18 cellular contexts compared by ENCODE assay signal in genomic region chr10:653991-654646, GRCh38. TPM values are rescaled to one million over a fixed set of nuclear protein-coding genes. Genes with fewer than 3 reads are reported as not detected.
DNase-seq lines count a peak whose midpoint lies in the region; ATAC-seq, FAIRE-seq and TF ChIP-seq lines count a peak whose summit lies in the region.
"Had no signal": no experiment of that assay in that cellular context is flagged by ENCODE, and none has a peak within 500 bp of the region (broad histone marks: within the 10 kb centered on the region; RNA-seq: fewer than 3 reads in every experiment).

No MANE protein-coding gene starts in this region.

- peak overlapping the region in 1 of 3 experiments; percentile 14 for H3K4me3 ChIP-seq in endothelial cell of umbilical vein (replicated peaks in 1 of 3; ENCODE audit: insufficient read depth in 1 of 3, low read depth in 1 of 3, low read length in 3 of 3)
- H3K4me3 ChIP-seq: suprapubic skin had no signal

- no peaks in the 10 kb centered on the region for H4K20me1 ChIP-seq in endothelial cell of umbilical vein (replicated peaks; ENCODE audit: control insufficient read depth, extremely low read depth, insufficient read depth, low read length)

- CTCF ChIA-PET in endothelial cell of umbilical vein (lab: Charles Lee): no interaction called here

- BruUV-seq in endothelial cell of umbilical vein (replicated peaks; lab: Mats Ljungman, UMichigan): no TSS peak

- peak; percentile 58 for FAIRE-seq in endothelial cell of umbilical vein (lab: Jason Lieb, UNC)
- FAIRE-seq: TTC549 had no signal

- dilution Hi-C loops in endothelial cell of umbilical vein (cut with MboI; ENCODE audit: extremely low pct_ligation_motif_present, low sequenced_read_pairs): no loop called here

- H3K4me2 ChIP-seq in endothelial cell of umbilical vein (ENCODE audit: insufficient read depth, low read length): peak overlapping the region; percentile 33

- H3K4me1 ChIP-seq in endothelial cell of umbilical vein (ENCODE audit: control insufficient read depth, extremely low read depth, insufficient read depth, low read length): peaks cover 4% of the 10 kb centered on the region

- H3K36me3 ChIP-seq in endothelial cell of umbilical vein (ENCODE audit: control insufficient read depth in 2 of 2, extremely low read depth in 1 of 2, insufficient read depth in 2 of 2, low read length in 2 of 2): no peaks in the 10 kb centered on the region
- H3K36me3 ChIP-seq: spleen, suprapubic skin had no signal

- no peak overlapping the region for H3K9ac ChIP-seq in endothelial cell of umbilical vein (replicated peaks; ENCODE audit: extremely low read depth, insufficient read depth, low read length)

- DNase-seq in NCI-H2029 (lab: John Stamatoyannopoulos, UW) (peak; percentile 41), NCI-H2029 treated with DMSO at 0.1 percent for 48 hours (lab: John Stamatoyannopoulos, UW) (no peak), endothelial cell of umbilical vein (ENCODE audit: low read depth, low spot score) (peak; percentile 57), mesenteric fat pad (ENCODE audit: low spot score) (peak; percentile 75), superior temporal gyrus (ENCODE audit: extremely low spot score) (peak; percentile 67), NCI-H524 treated with DMSO at 0.1 percent for 48 hours (lab: John Stamatoyannopoulos, UW) (no peak), H4 (ENCODE audit: low spot score) (no peak)
- DNase-seq: 8988T; activated naive CD4-positive, alpha-beta T cell treated with anti-CD3 and anti-CD28 coated beads, Interleukin-2, amount 50 U/mL, for 16 hours; COR-L47; foreskin fibroblast; NCI-H1092 treated with DMSO at 0.1 percent for 48 hours; NCI-H69; nephron progenitor cell; spleen had no signal

- POLR2A ChIA-PET in endothelial cell of umbilical vein (lab: Charles Lee): no interaction called here

- ATAC-seq in GM18519 (IDR thresholded peaks at IDR 0.05; ENCODE audit: low FRiP score, unreplicated experiment): no peak

- no peak overlapping the region for H3K27ac ChIP-seq in endothelial cell of umbilical vein (ENCODE audit: insufficient read depth, low read depth, low read length)
- H3K27ac ChIP-seq: suprapubic skin had no signal

- TF ChIP-seq CTCF in endothelial cell of umbilical vein (IDR thresholded peaks at IDR 0.05; ENCODE audit: extremely low read depth in 1 of 2, insufficient read depth in 1 of 2, low read depth in 1 of 2, low read length in 2 of 2): no peak

- intact Hi-C loops in endothelial cell of umbilical vein (cut with micrococcal nuclease): no loop called here

- TF ChIP-seq POLR2A in endothelial cell of umbilical vein (IDR thresholded peaks at IDR 0.05; ENCODE audit: low read depth, low read length): no peak

- H3K79me2 ChIP-seq in endothelial cell of umbilical vein (ENCODE audit: control insufficient read depth, insufficient read depth, low read length): peaks cover 2% of the 10 kb centered on the region

- H3K27me3 ChIP-seq in endothelial cell of umbilical vein (ENCODE audit: control insufficient read depth in 2 of 2, insufficient read depth in 2 of 2, low read length in 2 of 2): no peaks in the 10 kb centered on the region
- H3K27me3 ChIP-seq: spleen, suprapubic skin had no signal

- no peaks in the 10 kb centered on the region for H3K9me1 ChIP-seq in endothelial cell of umbilical vein (replicated peaks; ENCODE audit: control insufficient read depth, extremely low read depth, insufficient read depth, low read length)

- H3K9me3 ChIP-seq in endothelial cell of umbilical vein (replicated peaks; ENCODE audit: control insufficient read depth, insufficient read depth, low read length): no peaks in the 10 kb centered on the region
- H3K9me3 ChIP-seq: spleen, suprapubic skin had no signal

- H2AFZ ChIP-seq in endothelial cell of umbilical vein (ENCODE audit: low read depth, low read length): no peak overlapping the region

TF ChIP-seq in endothelial cell of umbilical vein, 7 proteins besides CTCF, POLR2A, EP300 and RAD21:
- TF ChIP-seq JUN (IDR thresholded peaks at IDR 0.05; ENCODE audit: borderline replicate concordance, insufficient read depth, insufficient read length, low read depth) (no peak), POLR2AphosphoS5 (IDR thresholded peaks at IDR 0.05; ENCODE audit: insufficient read depth, low read depth, low read length) (no peak), EZH2 (IDR thresholded peaks at IDR 0.05; ENCODE audit: borderline replicate concordance, low read depth, low read length, severe bottlenecking) (no peak), GATA2 (IDR thresholded peaks at IDR 0.05; ENCODE audit: insufficient read depth, insufficient read length, low read depth, low read length) (peak; percentile 67), MYC (IDR thresholded peaks at IDR 0.05; ENCODE audit: low read depth, low read length) (no peak)

RNA-seq across cellular contexts. Expression of gene DIP2C, which starts 35.3 kb away (rescaled TPM):
- total RNA-seq in endothelial cell of umbilical vein: 10.1 and 10.7 TPM in 2 replicates
- 3.0 and 3.6 TPM in 2 replicates for polyA plus RNA-seq in endothelial cell of umbilical vein
- 2.7 and 3.1 TPM in 2 replicates for polyA plus RNA-seq in endothelial cell of umbilical vein (2011; cell fraction: cytosol; rRNA removed)
- 6.3 and 8.1 TPM in 2 replicates for polyA plus RNA-seq in endothelial cell of umbilical vein (2011; cell fraction: nucleus; rRNA removed)
- polyA plus RNA-seq in endothelial cell of umbilical vein (2012): 4.1 and 6.6 TPM in 2 replicates
- polyA minus RNA-seq in endothelial cell of umbilical vein: 9.4 and 10.9 TPM in 2 replicates
- 0.61 TPM for polyA minus RNA-seq in endothelial cell of umbilical vein (2011; cell fraction: cytosol; rRNA and poly(A)+ RNA removed)
- 6.8 and 9.8 TPM in 2 replicates for polyA minus RNA-seq in endothelial cell of umbilical vein (2011; cell fraction: nucleus; rRNA and poly(A)+ RNA removed)
- 38.5 TPM for total RNA-seq in mesenteric fat pad
- 2.2 and 2.3 TPM in 2 replicates for total RNA-seq in H4 (2014; rRNA removed; shearing (Covaris generic))

Comparison
In these comparisons a context has a peak if more than half of its experiments do, and no peak if none do; other contexts are left out.
1. DNase-seq: peak in NCI-H2029 (single experiment), endothelial cell of umbilical vein (single experiment), mesenteric fat pad (single experiment) and superior temporal gyrus (single experiment); none in NCI-H2029 treated with DMSO at 0.1 percent for 48 hours (single experiment), NCI-H524 treated with DMSO at 0.1 percent for 48 hours (single experiment) and H4 (single experiment).